ENCODE assay signal across 20 cellular contexts in genomic region chr10:67242531-67242930, GRCh38.
DNase-seq lines count a peak whose midpoint lies in the region; ATAC-seq and TF ChIP-seq lines count a peak whose summit lies in the region.
"Had no signal": no experiment of that assay in that cellular context is flagged by ENCODE, and none has a peak within 500 bp of the region (broad histone marks: within the 10 kb centered on the region; RNA-seq: fewer than 3 reads in every experiment).

No MANE protein-coding gene starts in this region.

- H3K27me3 Mint-ChIP-seq in WTC11 (ENCODE audit: low read depth), result no peaks in the 10 kb centered on the region
- H3K27me3 Mint-ChIP-seq in progenitor cell of endocrine pancreas, result no peaks in the 10 kb centered on the region

- ATAC-seq in heart right ventricle, result no peak
- ATAC-seq in WTC11, result peak; percentile 88
- no peak for ATAC-seq in HG03135 (IDR thresholded peaks at IDR 0.05; ENCODE audit: unreplicated experiment)
- ATAC-seq: K562 had no signal

- H3K4me3 Mint-ChIP-seq in WTC11 (no peak overlapping the region), progenitor cell of endocrine pancreas (ENCODE audit: low read depth) (no peak overlapping the region)

- 40 to 47% methylated on average over 3 of the region's 3 CpGs for WGBS in heart right ventricle, 2 donors

- H3K9me3 Mint-ChIP-seq in WTC11 (no peaks in the 10 kb centered on the region), progenitor cell of endocrine pancreas (ENCODE audit: low read depth) (no peaks in the 10 kb centered on the region)

- intact Hi-C loops in heart right ventricle (cut with DNase I), result no loop called here

- TF ChIP-seq CTCF in cardiac muscle cell (IDR thresholded peaks at IDR 0.05; ENCODE audit: low read depth, low read length), result no peak
- TF ChIP-seq CTCF in heart right ventricle (IDR thresholded peaks at IDR 0.05), result no peak
- TF ChIP-seq CTCF in WTC11 (IDR thresholded peaks at IDR 0.05), result no peak
- no peak for TF ChIP-seq CTCF in progenitor cell of endocrine pancreas (IDR thresholded peaks at IDR 0.05; ENCODE audit: unreplicated experiment)

- no peaks in the 10 kb centered on the region for H3K27me3 ChIP-seq in cardiac muscle cell
- H3K27me3 ChIP-seq in heart right ventricle, result no peaks in the 10 kb centered on the region

- no peaks in the 10 kb centered on the region for H3K4me1 ChIP-seq in cardiac muscle cell (ENCODE audit: low read depth)
- H3K4me1 ChIP-seq in heart right ventricle, result peaks cover 0 to 10% (median 0%) of the 10 kb centered on the region in 9 donors

- CTCF ChIA-PET in WTC11 (lab: Charles Lee), result no interaction called here

- H3K36me3 Mint-ChIP-seq in WTC11 (no peaks in the 10 kb centered on the region), progenitor cell of endocrine pancreas (ENCODE audit: insufficient read depth) (no peaks in the 10 kb centered on the region)

- H3K9me3 ChIP-seq in cardiac muscle cell (ENCODE audit: low read depth), result no peaks in the 10 kb centered on the region
- no peaks in the 10 kb centered on the region for H3K9me3 ChIP-seq in heart right ventricle
- H3K9me3 ChIP-seq: SK-N-SH had no signal

- POLR2A ChIA-PET in WTC11 (lab: Charles Lee), result no interaction called here

- no peak overlapping the region for H3K4me3 ChIP-seq in cardiac muscle cell
- H3K4me3 ChIP-seq in heart right ventricle, result no peak overlapping the region
- H3K4me3 ChIP-seq: K562 had no signal

- H3K27ac Mint-ChIP-seq in WTC11 (peak overlapping the region; percentile 45; the same call in 1 of the 2 replicates), progenitor cell of endocrine pancreas (no peak overlapping the region)

- H3K4me1 Mint-ChIP-seq in WTC11 (peaks cover 31% of the 10 kb centered on the region), progenitor cell of endocrine pancreas (ENCODE audit: low read depth) (peaks cover 3% of the 10 kb centered on the region)

- DNase-seq in cardiac muscle cell (ENCODE audit: low read depth in 1 of 2, low spot score in 1 of 2) (no peak), heart right ventricle (no peak), WTC11 (ENCODE audit: low spot score) (no peak), iPS-NIHi11 (ENCODE audit: low spot score) (peak; percentile 18), retina (peak; percentile 31), NCI-H146 treated with DMSO at 0.1 percent for 48 hours (lab: John Stamatoyannopoulos, UW; ENCODE audit: unreplicated experiment) (no peak), progenitor cell of endocrine pancreas (ENCODE audit: low spot score, unreplicated experiment) (no peak)
- DNase-seq: 8988T, Kasumi-1, MV-4-11, NCI-H1105, NCI-H146, NCI-H2029 treated with DMSO at 0.1 percent for 48 hours, NCI-H446 treated with DMSO at 0.1 percent for 48 hours, NCI-H526 treated with DMSO at 0.1 percent for 48 hours, SIG-M5, SK-N-SH, SW 1271 had no signal

- H3K27ac ChIP-seq in cardiac muscle cell (peak overlapping the region; percentile 27), heart right ventricle (no peak overlapping the region)

- no peaks in the 10 kb centered on the region for H3K36me3 ChIP-seq in cardiac muscle cell
- H3K36me3 ChIP-seq in heart right ventricle, result no peaks in the 10 kb centered on the region

TF ChIP-seq in WTC11, 78 proteins besides CTCF, POLR2A, EP300 and RAD21:
- 0 out of 2 replicates have a peak, but pooled peaks have one; percentile 59 for TF ChIP-seq ETV6 (CRISPR knock-in tag; IDR thresholded peaks at IDR 0.05)
- TF ChIP-seq KAT7 (CRISPR knock-in tag; IDR thresholded peaks at IDR 0.05; ENCODE audit: borderline replicate concordance), result no peak

Comparison
In these comparisons a context has a peak if more than half of its experiments do, and no peak if none do; other contexts are left out.
1. DNase-seq: peak in iPS-NIHi11 (single experiment) and retina (single experiment); none in cardiac muscle cell (0 of 2), heart right ventricle (0 of 2), WTC11 (single experiment), NCI-H146 treated with DMSO at 0.1 percent for 48 hours (single experiment) and progenitor cell of endocrine pancreas (single experiment).